14 cellular contexts compared by ENCODE assay signal in genomic region chr9:16575142-16575877, GRCh38.
DNase-seq lines count a peak whose midpoint lies in the region; TF ChIP-seq lines count a peak whose summit lies in the region.
"Had no signal": no experiment of that assay in that cellular context is flagged by ENCODE, and none has a peak within 500 bp of the region (broad histone marks: within the 10 kb centered on the region; RNA-seq: fewer than 3 reads in every experiment).

No MANE protein-coding gene starts in this region.

- no peaks in the 10 kb centered on the region for H3K36me3 ChIP-seq in MG63
- no peaks in the 10 kb centered on the region for H3K36me3 ChIP-seq in neuron (ENCODE audit: insufficient read depth, low read length)
- H3K36me3 ChIP-seq: cardiac muscle cell, HAP-1 had no signal

- H3K27me3 ChIP-seq in MG63 (no peaks in the 10 kb centered on the region), neuron (ENCODE audit: insufficient read depth, low read length) (no peaks in the 10 kb centered on the region)

- H3K9me3 ChIP-seq in MG63 (no peaks in the 10 kb centered on the region), neuron (ENCODE audit: low read length) (no peaks in the 10 kb centered on the region)
- H3K9me3 ChIP-seq: HAP-1 had no signal

- H2AFZ ChIP-seq in neuron (ENCODE audit: low read depth, low read length): peak overlapping the region; percentile 16

- H3K4me3 ChIP-seq in MG63: no peak overlapping the region
- H3K4me3 ChIP-seq in cardiac fibroblast (replicated peaks in 1 of 2; ENCODE audit: low read depth in 2 of 2, low read length in 2 of 2): no peak overlapping the region
- no peak overlapping the region for H3K4me3 ChIP-seq in neuron (ENCODE audit: low read length)
- H3K4me3 ChIP-seq: cardiac muscle cell, HAP-1, smooth muscle cell had no signal

- no peaks in the 10 kb centered on the region for H3K4me1 ChIP-seq in neuron (ENCODE audit: insufficient read depth, low read length)

- DNase-seq in DMS 273 treated with DMSO at 0.1 percent for 48 hours (lab: John Stamatoyannopoulos, UW) (peak; percentile 21), MG63 (peak; percentile 30), cardiac fibroblast (ENCODE audit: low read depth in 2 of 2) (peak; percentile 30 to 34), LoVo (ENCODE audit: low spot score) (no peak), NAMALWA (ENCODE audit: low spot score) (no peak), NCI-H2196 treated with DMSO at 0.1 percent for 48 hours (lab: John Stamatoyannopoulos, UW; ENCODE audit: unreplicated experiment) (no peak)
- no peak for DNase-seq in activated CD4-positive, CD25-positive, alpha-beta regulatory T cell treated with anti-CD3 and anti-CD28 coated beads, Interleukin-2, amount 50 U/mL, for 72 hours
- DNase-seq: activated T-cell treated with anti-CD3 and anti-CD28 coated beads for 4 hours, Kasumi-1, midbrain had no signal

- TF ChIP-seq CTCF in cardiac fibroblast (IDR thresholded peaks at IDR 0.05; ENCODE audit: low read depth, low read length): no peak

Comparison
In these comparisons a context has a peak if more than half of its experiments do, and no peak if none do; other contexts are left out.
1. DNase-seq: peak in DMS 273 treated with DMSO at 0.1 percent for 48 hours (single experiment), MG63 (single experiment) and cardiac fibroblast (2 of 2); none in LoVo (single experiment), NAMALWA (single experiment), activated CD4-positive, CD25-positive, alpha-beta regulatory T cell treated with anti-CD3 and anti-CD28 coated beads, Interleukin-2, amount 50 U/mL, for 72 hours (single experiment) and NCI-H2196 treated with DMSO at 0.1 percent for 48 hours (single experiment).